Comparison of ENCODE assay signal across 8 cellular contexts in the genomic region with DNA sequence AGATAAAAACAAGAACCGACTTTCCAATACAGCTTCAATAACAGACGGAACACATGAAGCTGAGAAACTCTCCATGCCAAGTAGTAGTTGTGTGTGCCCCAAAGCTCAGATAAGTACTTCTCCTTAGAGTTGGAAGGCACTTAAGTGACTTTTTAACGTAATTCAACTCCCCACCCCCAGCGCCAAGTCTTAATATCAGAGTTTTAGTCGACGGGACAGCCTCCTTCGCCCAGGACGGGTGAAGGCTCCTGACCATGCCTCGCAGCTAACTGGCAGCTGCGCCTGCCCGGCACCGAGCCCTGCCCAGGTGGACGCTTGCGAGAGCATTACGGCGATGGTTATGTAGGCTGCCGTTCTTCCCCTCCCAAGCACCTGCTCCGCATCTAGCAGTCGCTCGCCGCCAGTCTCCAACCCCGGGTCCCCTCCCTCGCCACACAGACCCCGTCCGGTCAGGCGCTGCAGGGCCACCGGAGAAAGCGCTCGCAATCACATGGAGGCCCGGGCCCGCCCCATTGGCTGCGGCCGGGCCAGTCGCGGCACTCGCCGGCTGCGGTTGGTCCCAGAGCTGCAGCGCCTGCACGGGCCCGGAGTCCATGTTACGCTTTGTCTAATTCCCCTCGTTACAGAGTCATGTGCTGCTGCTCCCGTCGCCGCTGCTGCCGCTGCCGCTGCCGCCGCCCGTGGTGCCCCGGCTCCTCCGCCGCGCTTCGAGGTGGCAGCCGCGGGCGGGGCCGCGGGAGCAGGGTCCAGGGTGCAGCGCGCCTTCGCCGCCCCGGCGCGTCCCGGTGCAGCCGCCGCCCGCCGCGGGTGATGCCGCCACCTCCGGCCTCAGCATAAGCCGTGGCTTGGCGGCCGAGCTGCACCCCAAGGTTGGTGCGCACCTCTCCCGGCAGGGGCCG. TPM values are rescaled to one million over a fixed set of nuclear protein-coding genes. Genes with fewer than 3 reads are reported as not detected.
DNase-seq lines count a peak whose midpoint lies in the region; ATAC-seq and TF ChIP-seq lines count a peak whose summit lies in the region.

A gene (plus strand): TSS at position 610 of the 899 bp plus-strand sequence. CDS start 112,037 bp downstream, outside the sequence.

- H3K4me3 ChIP-seq in ACC112 (ENCODE audit: low read depth, low read length) (peak within 1 kb of the TSS; percentile 91), mammary epithelial cell (replicated peaks in 1 of 3; ENCODE audit: insufficient read depth in 1 of 3, low read depth in 2 of 3, low read length in 3 of 3) (peak within 1 kb of the TSS; percentile 56 to 73 (median 65)), skin epidermis (peak within 1 kb of the TSS; percentile 54 to 94 (median 64))

- CTCF ChIA-PET in mammary epithelial cell (lab: Charles Lee; ENCODE audit: low non-redundant PET): interaction anchor here (0.7 kb wide), 1 partner anchor 170 kb away, joined by 3 read pairs; no protein-coding TSS in a partner anchor

- peak; percentile 80 for DNase-seq in NCI-H2171 (lab: John Stamatoyannopoulos, UW)
- DNase-seq in mammary epithelial cell: peak; percentile 74
- DNase-seq in iPS-NIHi11 (ENCODE audit: low spot score): peak; percentile 96

- no peaks in the 10 kb centered on the region for H3K9me3 ChIP-seq in mammary epithelial cell (replicated peaks; ENCODE audit: insufficient read depth, low read length)

- H3K27ac ChIP-seq in ACC112 (ENCODE audit: low read depth, low read length) (no peak within 1 kb of the TSS), VCaP (peak within 1 kb of the TSS; percentile 87), mammary epithelial cell (ENCODE audit: insufficient read depth, low read depth, low read length) (no peak within 1 kb of the TSS), skin epidermis (peak within 1 kb of the TSS; percentile 13 to 90 (median 77))

- H3K4me2 ChIP-seq in mammary epithelial cell (ENCODE audit: insufficient read depth, low read depth, low read length): peak within 1 kb of the TSS; percentile 93

- BruUV-seq in mammary epithelial cell (replicated peaks; lab: Mats Ljungman, UMichigan): no TSS peak

- 0 out of 2 replicates have a peak, but pooled peaks cover 6% of the 10 kb centered on the region for H3K36me3 ChIP-seq in ACC112 (ENCODE audit: insufficient read depth, low read length)
- H3K36me3 ChIP-seq in mammary epithelial cell (ENCODE audit: insufficient read depth, low read length): no peaks in the 10 kb centered on the region

- peak within 1 kb of the TSS; percentile 53 for H3K9ac ChIP-seq in mammary epithelial cell (ENCODE audit: insufficient read depth, low read length)

- dilution Hi-C loops in mammary epithelial cell (cut with HindIII; ENCODE audit: low sequenced_read_pairs): no loop called here

- peaks cover 5% of the 10 kb centered on the region for H3K79me2 ChIP-seq in ACC112 (ENCODE audit: control insufficient read depth, insufficient read depth, low read length, unreplicated experiment)
- H3K79me2 ChIP-seq in mammary epithelial cell (ENCODE audit: insufficient read depth, low read length): no peaks in the 10 kb centered on the region

- in situ Hi-C loops in mammary epithelial cell (cut with MboI; ENCODE audit: low sequenced_read_pairs in 2 of 2): no loop called here

- H3K4me1 ChIP-seq in ACC112 (ENCODE audit: control insufficient read depth, insufficient read depth, low read length, unreplicated experiment) (peaks cover 24% of the 10 kb centered on the region), mammary epithelial cell (ENCODE audit: insufficient read depth, low read length) (peaks cover 15% of the 10 kb centered on the region)

- ATAC-seq in GM18858 (IDR thresholded peaks at IDR 0.05; ENCODE audit: unreplicated experiment): peak; percentile 67
- ATAC-seq in HG03064 (IDR thresholded peaks at IDR 0.05; ENCODE audit: low read depth, unreplicated experiment): peak; percentile 82

- TF ChIP-seq CTCF in VCaP (conservative IDR thresholded peaks at IDR 0.05) (no peak), mammary epithelial cell (conservative IDR thresholded peaks at IDR 0.05 in 1 of 2, IDR thresholded peaks at IDR 0.05 in 1 of 2; ENCODE audit: extremely low read depth in 1 of 2, insufficient read depth in 1 of 2, low read depth in 1 of 2, low read length in 2 of 2) (no peak)

- H2AFZ ChIP-seq in ACC112 (ENCODE audit: low read length, unreplicated experiment): peak within 1 kb of the TSS; percentile 95
- peak within 1 kb of the TSS; percentile 96 for H2AFZ ChIP-seq in mammary epithelial cell (ENCODE audit: low read depth, low read length)

- intact Hi-C loops in mammary epithelial cell (cut with micrococcal nuclease): loop anchor here (5.0 kb wide), 3 partner anchors 132 to 188 kb away; a partner anchor contains a TSS

- no peaks in the 10 kb centered on the region for H4K20me1 ChIP-seq in mammary epithelial cell (ENCODE audit: insufficient read depth, low read length)

- 6% methylated on average over 15 of the region's 82 CpGs for WGBS in mammary epithelial cell (ENCODE audit: low coverage, missing lambda C conversion rate)

- H3K27me3 ChIP-seq in ACC112 (ENCODE audit: insufficient read depth, low read length) (no peaks in the 10 kb centered on the region), mammary epithelial cell (ENCODE audit: insufficient read depth, low read length) (no peaks in the 10 kb centered on the region)

RNA-seq across cellular contexts. Expression of the gene that starts here (rescaled TPM):
- total RNA-seq in mammary epithelial cell: 10 to 100 TPM; 39.5 to 47.7 TPM
- 44.9 TPM for polyA plus RNA-seq in mammary epithelial cell
- polyA minus RNA-seq in mammary epithelial cell: 20.7 TPM

Comparison
In these comparisons a context has a peak if more than half of its experiments do, and no peak if none do; other contexts are left out.
1. H3K27ac ChIP-seq: peak in VCaP (single experiment) and skin epidermis (21 of 21); none in ACC112 (single experiment) and mammary epithelial cell (single experiment).
2. Peak in every context shown above with its lines, with median percentiles within 50 percentile points of each other: H3K4me3 ChIP-seq and DNase-seq.